Comparison of ENCODE assay signal across 10 cellular contexts in the genomic region with DNA sequence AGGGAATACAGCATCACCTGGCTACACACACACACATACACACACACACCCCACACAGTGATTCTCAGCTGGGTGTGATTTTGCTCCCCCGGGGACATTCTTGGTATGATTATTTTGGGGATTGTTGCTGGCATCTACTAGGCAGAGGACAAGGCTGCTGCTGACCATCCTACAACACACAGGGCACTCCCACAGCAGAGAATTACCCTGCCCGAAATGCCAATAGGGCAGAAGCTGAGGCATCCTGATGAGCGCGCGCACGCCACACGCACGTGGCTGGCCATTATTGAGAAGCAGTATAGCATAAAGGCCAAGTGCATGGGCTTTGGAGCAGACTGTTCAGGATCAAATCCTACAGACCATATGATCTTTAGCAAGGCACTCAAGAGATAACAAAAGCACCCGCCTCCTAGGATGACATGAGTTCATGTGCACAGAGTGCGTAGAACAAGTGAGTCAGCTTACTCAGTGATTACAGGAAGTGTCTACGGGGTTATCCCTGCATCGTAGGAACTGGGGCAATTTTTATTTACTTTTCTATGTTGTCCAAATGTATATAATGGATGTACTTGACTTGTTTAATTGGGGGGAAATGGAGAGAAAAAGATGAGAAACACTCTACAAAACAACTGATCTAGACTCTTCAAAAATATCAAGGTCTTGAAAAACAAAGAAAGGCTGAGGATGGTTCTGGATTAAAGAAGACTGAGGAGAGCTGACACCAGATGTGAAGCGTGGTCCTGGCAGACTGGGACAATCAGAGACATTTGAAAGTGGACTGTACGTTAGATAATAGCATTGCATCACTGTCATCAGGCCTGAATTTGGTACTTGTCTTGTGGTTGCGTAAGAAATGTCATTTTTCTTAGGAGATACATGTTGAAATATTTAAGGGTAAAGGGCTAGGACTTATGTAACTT. TPM values are rescaled to one million over a fixed set of nuclear protein-coding genes. Genes with fewer than 3 reads are reported as not detected.
A peak's percentile ranks its signal among the peaks of the same experiment; 100 is the strongest.
DNase-seq lines count a peak whose midpoint lies in the region; ATAC-seq and TF ChIP-seq lines count a peak whose summit lies in the region.
"Had no signal": no experiment of that assay in that cellular context is flagged by ENCODE, and none has a peak within 500 bp of the region (broad histone marks: within the 10 kb centered on the region; RNA-seq: fewer than 3 reads in every experiment).

No MANE protein-coding gene starts in this region.

- H3K79me2 ChIP-seq in OCI-LY1 (ENCODE audit: insufficient read depth, low read length) = no peaks in the 10 kb centered on the region

- H4K20me1 ChIP-seq in OCI-LY1 (ENCODE audit: insufficient read depth, low read length) = no peaks in the 10 kb centered on the region

- H3K9me3 ChIP-seq in OCI-LY1 (ENCODE audit: low read length) (no peaks in the 10 kb centered on the region), BE2C (no peaks in the 10 kb centered on the region)
- H3K9me3 ChIP-seq: gastroesophageal sphincter had no signal

- peak overlapping the region; percentile 64 for H3K27ac ChIP-seq in OCI-LY1 (ENCODE audit: low read depth, low read length, poor library complexity, severe bottlenecking)
- H3K27ac ChIP-seq in brain microvascular endothelial cell = peak overlapping the region; percentile 76
- H3K27ac ChIP-seq: gastroesophageal sphincter, SK-N-MC had no signal

- no peak for ATAC-seq in GM21423 (IDR thresholded peaks at IDR 0.05; ENCODE audit: unreplicated experiment)
- ATAC-seq: gastroesophageal sphincter had no signal

- peak overlapping the region; percentile 67; the same call in 1 of the 2 replicates for H2AFZ ChIP-seq in OCI-LY1 (ENCODE audit: low read length)

- H3K27me3 ChIP-seq in OCI-LY1 (ENCODE audit: insufficient read depth, low read length) (no peaks in the 10 kb centered on the region), brain microvascular endothelial cell (replicated peaks) (no peaks in the 10 kb centered on the region), BE2C (no peaks in the 10 kb centered on the region)
- H3K27me3 ChIP-seq: gastroesophageal sphincter had no signal

- H3K4me1 Mint-ChIP-seq in nephron progenitor cell = peaks cover 48% of the 10 kb centered on the region

- H3F3A ChIP-seq in OCI-LY1 (ENCODE audit: insufficient read depth, low read length) = no peaks in the 10 kb centered on the region; the same call in 1 of the 2 replicates

- H3K36me3 ChIP-seq in OCI-LY1 (ENCODE audit: insufficient read depth, low read length) = no peaks in the 10 kb centered on the region
- H3K36me3 ChIP-seq in brain microvascular endothelial cell (replicated peaks) = no peaks in the 10 kb centered on the region
- H3K36me3 ChIP-seq in BE2C = no peaks in the 10 kb centered on the region
- H3K36me3 ChIP-seq: gastroesophageal sphincter had no signal

- no peak overlapping the region for H3K27ac Mint-ChIP-seq in nephron progenitor cell

- H3K9me2 ChIP-seq in OCI-LY1 (ENCODE audit: low read depth, low read length) = no peaks in the 10 kb centered on the region

- H3K4me1 ChIP-seq in OCI-LY1 (ENCODE audit: insufficient read depth, low read length, severe bottlenecking) (peaks cover 75% of the 10 kb centered on the region), BE2C (peaks cover 3% of the 10 kb centered on the region)

- DNase-seq in ELR (ENCODE audit: low read depth) = peak; percentile 85
- peak; percentile 89 for DNase-seq in brain microvascular endothelial cell
- peak; percentile 71 for DNase-seq in non-pigmented ciliary epithelial cell (ENCODE audit: low read depth)
- DNase-seq in effector CD4-positive, alpha-beta T cell = no peak
- no peak for DNase-seq in BE2C
- no peak for DNase-seq in nephron progenitor cell

- H3K4me3 ChIP-seq in OCI-LY1 (ENCODE audit: low read depth, low read length, poor library complexity, severe bottlenecking) (no peak overlapping the region), brain microvascular endothelial cell (ENCODE audit: low read depth, low read length) (no peak overlapping the region), BE2C (ENCODE audit: low read depth, low read length) (no peak overlapping the region)
- H3K4me3 ChIP-seq: gastroesophageal sphincter, SK-N-MC had no signal

- peaks cover 13% of the 10 kb centered on the region for H3K27me3 Mint-ChIP-seq in nephron progenitor cell (ENCODE audit: low read depth, poor library complexity)

- no peaks in the 10 kb centered on the region for H3K9me3 Mint-ChIP-seq in nephron progenitor cell

- no peak overlapping the region for H3K4me2 ChIP-seq in OCI-LY1 (ENCODE audit: low read length)

- in situ Hi-C loops in brain microvascular endothelial cell (cut with HindIII; ENCODE audit: low pct_ligation_motif_present, low sequenced_read_pairs) = no loop called here

- TF ChIP-seq CTCF in OCI-LY1 (IDR thresholded peaks at IDR 0.05; ENCODE audit: low read length) (no peak), brain microvascular endothelial cell (IDR thresholded peaks at IDR 0.05; ENCODE audit: low read depth, low read length, missing control alignments) (no peak), BE2C (IDR thresholded peaks at IDR 0.05; ENCODE audit: low read depth, low read length) (no peak), nephron progenitor cell (IDR thresholded peaks at IDR 0.05) (no peak)

- no peaks in the 10 kb centered on the region for H3K36me3 Mint-ChIP-seq in nephron progenitor cell (ENCODE audit: low read depth)

- no peak overlapping the region for H3K9ac ChIP-seq in OCI-LY1 (ENCODE audit: low read length)

- H3K4me3 Mint-ChIP-seq in nephron progenitor cell = no peak overlapping the region

RNA-seq across cellular contexts. Expression of a gene that starts 7.2 kb away (rescaled TPM):
- 73.8 TPM for polyA plus RNA-seq in BE2C (2012; ENCODE audit: insufficient read depth, insufficient read length, low read depth)

RNA-seq across cellular contexts. Expression of a gene that starts 31.4 kb away (rescaled TPM):
- polyA plus RNA-seq in BE2C (2012; ENCODE audit: insufficient read depth, insufficient read length, low read depth) = 19.9 TPM

RNA-seq across cellular contexts. Expression of a gene that starts 38.9 kb away (rescaled TPM):
- polyA plus RNA-seq in BE2C (2012; ENCODE audit: insufficient read depth, insufficient read length, low read depth) = 18.3 TPM

RNA-seq across cellular contexts. Expression of a gene that starts 41.2 kb away (rescaled TPM):
- 0.39 TPM for polyA plus RNA-seq in BE2C (2012; ENCODE audit: insufficient read depth, insufficient read length, low read depth)

RNA-seq across cellular contexts. Expression of a gene that starts 50.1 kb away (rescaled TPM):
- polyA plus RNA-seq in BE2C (2012; ENCODE audit: insufficient read depth, insufficient read length, low read depth) = not detected

Comparison
In these comparisons a context has a peak if more than half of its experiments do, and no peak if none do; other contexts are left out.
1. DNase-seq: peak in ELR (single experiment), brain microvascular endothelial cell (single experiment) and non-pigmented ciliary epithelial cell (single experiment); none in effector CD4-positive, alpha-beta T cell (single experiment), BE2C (single experiment) and nephron progenitor cell (single experiment).